ENCODE assay signal across 20 cellular contexts in the genomic region with DNA sequence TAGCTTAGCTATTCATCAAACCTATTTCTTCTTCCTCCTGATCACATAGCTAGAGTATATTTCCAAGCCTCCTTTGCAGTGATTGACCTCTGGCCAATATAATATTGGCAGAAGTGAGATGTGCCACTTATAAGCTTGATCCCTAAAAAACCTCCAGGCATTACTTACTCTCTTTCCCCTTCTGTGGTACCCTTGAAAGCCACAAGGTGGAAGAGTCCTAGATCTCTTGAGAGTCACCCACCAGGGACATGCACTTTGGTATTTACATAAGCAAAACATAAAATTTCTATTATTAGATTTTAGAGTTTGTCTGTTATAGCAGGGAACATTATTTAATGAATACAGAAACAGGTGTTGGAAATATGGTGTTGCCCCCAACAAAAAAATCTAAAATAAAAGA.
DNase-seq lines count a peak whose midpoint lies in the region; ATAC-seq and TF ChIP-seq lines count a peak whose summit lies in the region.
"Had no signal": no experiment of that assay in that cellular context is flagged by ENCODE, and none has a peak within 500 bp of the region (broad histone marks: within the 10 kb centered on the region; RNA-seq: fewer than 3 reads in every experiment).

No MANE protein-coding gene starts in this region.

- H3K4me3 ChIP-seq in HCT116 (replicated peaks in 1 of 2; ENCODE audit: low read depth in 1 of 2, low read length in 2 of 2), result no peak overlapping the region
- H3K4me3 ChIP-seq in MG63, result no peak overlapping the region
- H3K4me3 ChIP-seq: ascending aorta, left lung, psoas muscle, spleen, tibial nerve had no signal

- H3K9me2 ChIP-seq in HCT116 (ENCODE audit: insufficient read depth), result no peaks in the 10 kb centered on the region

- no peaks in the 10 kb centered on the region for H3K4me1 ChIP-seq in HCT116 (ENCODE audit: control insufficient read depth in 1 of 2, insufficient read depth in 2 of 2, low read length in 2 of 2)
- H3K4me1 ChIP-seq: ascending aorta, left lung, psoas muscle, spleen, tibial nerve had no signal

- no peaks in the 10 kb centered on the region for H3K27me3 ChIP-seq in HCT116 (ENCODE audit: insufficient read depth, low read length)
- H3K27me3 ChIP-seq in MG63, result no peaks in the 10 kb centered on the region
- H3K27me3 ChIP-seq: ascending aorta, left lung, spleen, tibial nerve had no signal

- H2AFZ ChIP-seq in HCT116 (ENCODE audit: low read depth, low read length, poor library complexity, severe bottlenecking), result no peak overlapping the region

- POLR2A ChIA-PET in HCT116 (lab: Charles Lee), result interaction anchor here (0.5 kb wide), 1 partner anchor 27 kb away, joined by 3 read pairs; no protein-coding TSS in a partner anchor

- H3K9me3 Mint-ChIP-seq in Calu3 (ENCODE audit: low read depth, unreplicated experiment) (no peaks in the 10 kb centered on the region), chondrocyte (ENCODE audit: low read depth) (no peaks in the 10 kb centered on the region), neural crest cell (no peaks in the 10 kb centered on the region)
- no peaks in the 10 kb centered on the region for H3K9me3 Mint-ChIP-seq in activated CD8-positive, alpha-beta memory T cell treated with anti-CD3 and anti-CD28 coated beads, Interleukin-2, amount 10 ng/mL, durations not matched to agents 7 days and 5 days (ENCODE audit: low read depth)
- H3K9me3 Mint-ChIP-seq: activated naive CD4-positive, alpha-beta T cell treated with anti-CD3 and anti-CD28 coated beads, Interleukin-2, amount 50 U/mL, for 24 hours; activated T-helper 1 cell treated with anti-CD3 and anti-CD28 coated beads, Interleukin-12 subunit alpha, Interleukin-12 subunit beta, Interleukin-2, Interleukin-4 antibody, amounts not matched to agents 30 ng/mL and 10 ng/mL and 1 ng/mL, durations not matched to agents 14 hours and 24 hours and 36 hours; stimulated activated naive CD8-positive, alpha-beta T cell treated with anti-CD3 and anti-CD28 coated beads, Interleukin-15, amount 100 ng/mL, for 72 hours had no signal

- H3K27ac Mint-ChIP-seq in Calu3 (ENCODE audit: unreplicated experiment) (no peak overlapping the region), chondrocyte (ENCODE audit: unreplicated experiment) (no peak overlapping the region), neural crest cell (ENCODE audit: unreplicated experiment) (no peak overlapping the region)
- H3K27ac Mint-ChIP-seq in activated CD8-positive, alpha-beta memory T cell treated with anti-CD3 and anti-CD28 coated beads, Interleukin-2, amount 10 ng/mL, durations not matched to agents 7 days and 5 days, result no peak overlapping the region
- H3K27ac Mint-ChIP-seq: activated CD4-positive, alpha-beta T cell treated with anti-CD3 and anti-CD28 coated beads for 36 hours; activated naive CD4-positive, alpha-beta T cell treated with anti-CD3 and anti-CD28 coated beads, Interleukin-2, amount 50 U/mL, for 24 hours; activated T-helper 1 cell treated with anti-CD3 and anti-CD28 coated beads, Interleukin-12 subunit alpha, Interleukin-12 subunit beta, Interleukin-2, Interleukin-4 antibody, amounts not matched to agents 30 ng/mL and 10 ng/mL and 1 ng/mL, durations not matched to agents 14 hours and 24 hours and 36 hours; stimulated activated naive CD8-positive, alpha-beta T cell treated with anti-CD3 and anti-CD28 coated beads, Interleukin-15, amount 100 ng/mL, for 72 hours had no signal

- H3K79me2 ChIP-seq in HCT116 (ENCODE audit: insufficient read depth, low read length), result no peaks in the 10 kb centered on the region

- H4K20me1 ChIP-seq in HCT116 (ENCODE audit: insufficient read depth), result no peaks in the 10 kb centered on the region

- peak; percentile 59; the same call in 1 of the 2 replicates for ATAC-seq in HCT116
- no peak for ATAC-seq in activated CD8-positive, alpha-beta memory T cell treated with anti-CD3 and anti-CD28 coated beads, Interleukin-2, amount 10 ng/mL, durations not matched to agents 7 days and 5 days
- ATAC-seq: activated CD4-positive, alpha-beta T cell treated with anti-CD3 and anti-CD28 coated beads for 36 hours; left lung; psoas muscle; stimulated activated naive CD8-positive, alpha-beta T cell treated with anti-CD3 and anti-CD28 coated beads, Interleukin-15, amount 100 ng/mL, for 72 hours had no signal

- DNase-seq in Calu3, result no peak
- no peak for DNase-seq in HCT116 (ENCODE audit: low read depth, low spot score)
- no peak for DNase-seq in chondrocyte (ENCODE audit: low spot score)
- DNase-seq in neural crest cell (ENCODE audit: low read depth, low spot score), result no peak
- DNase-seq in caudate nucleus (lab: John Stamatoyannopoulos, UW), result no peak
- DNase-seq in MG63, result no peak
- no peak for DNase-seq in activated CD8-positive, alpha-beta memory T cell treated with anti-CD3 and anti-CD28 coated beads, Interleukin-2, amount 10 ng/mL, durations not matched to agents 7 days and 5 days
- DNase-seq: activated CD4-positive, alpha-beta T cell treated with anti-CD3 and anti-CD28 coated beads for 36 hours; HCEC 1CT; left lung; NCI-H2107; NCI-H510A; psoas muscle; spleen; stimulated activated CD4-positive, alpha-beta T cell treated with anti-CD3 and anti-CD28 coated beads, Interleukin-4, amount 100 ng/mL, for 4 hours; stimulated activated naive CD8-positive, alpha-beta T cell treated with anti-CD3 and anti-CD28 coated beads, Interleukin-15, amount 100 ng/mL, for 72 hours had no signal

- H3K36me3 Mint-ChIP-seq in Calu3 (ENCODE audit: insufficient read depth, unreplicated experiment) (no peaks in the 10 kb centered on the region), chondrocyte (ENCODE audit: low read depth) (peaks cover 13% of the 10 kb centered on the region), neural crest cell (ENCODE audit: low read depth) (peaks cover 8% of the 10 kb centered on the region)
- H3K36me3 Mint-ChIP-seq in activated CD8-positive, alpha-beta memory T cell treated with anti-CD3 and anti-CD28 coated beads, Interleukin-2, amount 10 ng/mL, durations not matched to agents 7 days and 5 days, result peaks cover 5% of the 10 kb centered on the region

- RAD21 ChIA-PET in HCT116 (lab: Charles Lee; ENCODE audit: low non-redundant PET in 1 of 2, low total read pairs in 2 of 2, uncharacterized antibody in 2 of 2, unreplicated experiment in 2 of 2), result no interaction called here

- CTCF ChIA-PET in Calu3 (lab: Charles Lee), result no interaction called here
- CTCF ChIA-PET in HCT116 (lab: Charles Lee), result no interaction called here
- CTCF ChIA-PET in activated CD8-positive, alpha-beta memory T cell treated with anti-CD3 and anti-CD28 coated beads, Interleukin-2, amount 10 ng/mL, durations not matched to agents 7 days and 5 days (lab: Charles Lee), result interaction anchor here (1.2 kb wide), 1 partner anchor 26 kb away, joined by 3 read pairs; no protein-coding TSS in a partner anchor

- no peak for TF ChIP-seq RAD21 in HCT116 (IDR thresholded peaks at IDR 0.05; ENCODE audit: low read depth)

- H3K27ac ChIP-seq in HCT116 (ENCODE audit: low read depth, low read length) (no peak overlapping the region), caudate nucleus (ENCODE audit: low read depth, low read length) (no peak overlapping the region)
- H3K27ac ChIP-seq: ascending aorta, left lung, psoas muscle, spleen, tibial nerve had no signal

- H3K27me3 Mint-ChIP-seq in Calu3 (ENCODE audit: unreplicated experiment) (no peaks in the 10 kb centered on the region), chondrocyte (ENCODE audit: low read depth) (no peaks in the 10 kb centered on the region), neural crest cell (ENCODE audit: low read depth) (no peaks in the 10 kb centered on the region)
- no peaks in the 10 kb centered on the region for H3K27me3 Mint-ChIP-seq in activated CD8-positive, alpha-beta memory T cell treated with anti-CD3 and anti-CD28 coated beads, Interleukin-2, amount 10 ng/mL, durations not matched to agents 7 days and 5 days
- H3K27me3 Mint-ChIP-seq: activated CD4-positive, alpha-beta T cell treated with anti-CD3 and anti-CD28 coated beads for 36 hours; activated naive CD4-positive, alpha-beta T cell treated with anti-CD3 and anti-CD28 coated beads, Interleukin-2, amount 50 U/mL, for 24 hours; stimulated activated naive CD8-positive, alpha-beta T cell treated with anti-CD3 and anti-CD28 coated beads, Interleukin-15, amount 100 ng/mL, for 72 hours had no signal

- BruUV-seq in Calu3 (replicated peaks; lab: Mats Ljungman, UMichigan) (no TSS peak), HCT116 (replicated peaks; lab: Mats Ljungman, UMichigan) (no TSS peak)

- H3K4me1 Mint-ChIP-seq in Calu3 (ENCODE audit: low read depth, unreplicated experiment), result peaks cover 5% of the 10 kb centered on the region
- peaks cover 4% of the 10 kb centered on the region for H3K4me1 Mint-ChIP-seq in chondrocyte (ENCODE audit: low read depth)
- peaks cover 4% of the 10 kb centered on the region for H3K4me1 Mint-ChIP-seq in neural crest cell
- H3K4me1 Mint-ChIP-seq in activated CD8-positive, alpha-beta memory T cell treated with anti-CD3 and anti-CD28 coated beads, Interleukin-2, amount 10 ng/mL, durations not matched to agents 7 days and 5 days, result peaks cover 6% of the 10 kb centered on the region
- H3K4me1 Mint-ChIP-seq: activated CD4-positive, alpha-beta T cell treated with anti-CD3 and anti-CD28 coated beads for 36 hours; activated naive CD4-positive, alpha-beta T cell treated with anti-CD3 and anti-CD28 coated beads, Interleukin-2, amount 50 U/mL, for 24 hours; stimulated activated naive CD8-positive, alpha-beta T cell treated with anti-CD3 and anti-CD28 coated beads, Interleukin-15, amount 100 ng/mL, for 72 hours had no signal

- H3K4me3 Mint-ChIP-seq in Calu3 (ENCODE audit: low read depth, unreplicated experiment) (no peak overlapping the region), chondrocyte (ENCODE audit: unreplicated experiment) (no peak overlapping the region), neural crest cell (no peak overlapping the region)
- H3K4me3 Mint-ChIP-seq in activated CD8-positive, alpha-beta memory T cell treated with anti-CD3 and anti-CD28 coated beads, Interleukin-2, amount 10 ng/mL, durations not matched to agents 7 days and 5 days, result no peak overlapping the region
- H3K4me3 Mint-ChIP-seq: activated CD4-positive, alpha-beta T cell treated with anti-CD3 and anti-CD28 coated beads for 36 hours; activated naive CD4-positive, alpha-beta T cell treated with anti-CD3 and anti-CD28 coated beads, Interleukin-2, amount 50 U/mL, for 24 hours; activated T-helper 1 cell treated with anti-CD3 and anti-CD28 coated beads, Interleukin-12 subunit alpha, Interleukin-12 subunit beta, Interleukin-2, Interleukin-4 antibody, amounts not matched to agents 30 ng/mL and 10 ng/mL and 1 ng/mL, durations not matched to agents 14 hours and 24 hours and 36 hours; stimulated activated naive CD8-positive, alpha-beta T cell treated with anti-CD3 and anti-CD28 coated beads, Interleukin-15, amount 100 ng/mL, for 72 hours had no signal

- no peaks in the 10 kb centered on the region for H3K36me3 ChIP-seq in HCT116 (ENCODE audit: control insufficient read depth in 1 of 2, insufficient read depth in 2 of 2, low read length in 2 of 2)
- no peaks in the 10 kb centered on the region; the same call in 1 of the 2 replicates for H3K36me3 ChIP-seq in MG63
- H3K36me3 ChIP-seq: left lung had no signal

- no peaks in the 10 kb centered on the region for H3K9me3 ChIP-seq in HCT116 (ENCODE audit: control insufficient read depth in 1 of 2, insufficient read depth in 1 of 2, low read depth in 1 of 2, low read length in 2 of 2)
- no peaks in the 10 kb centered on the region for H3K9me3 ChIP-seq in MG63
- H3K9me3 ChIP-seq: ascending aorta, left lung, psoas muscle, spleen, tibial nerve had no signal

- no peak for TF ChIP-seq POLR2A in HCT116 (IDR thresholded peaks at IDR 0.05; ENCODE audit: borderline replicate concordance, extremely low read depth, insufficient read depth, insufficient read length)

- no peak overlapping the region for H3K9ac ChIP-seq in HCT116 (ENCODE audit: low read length)

- peak; percentile 11 for TF ChIP-seq CTCF in Calu3 (IDR thresholded peaks at IDR 0.05; ENCODE audit: unreplicated experiment)
- TF ChIP-seq CTCF in HCT116 (IDR thresholded peaks at IDR 0.05 in 2 of 3, conservative IDR thresholded peaks at IDR 0.05 in 1 of 3; ENCODE audit: borderline replicate concordance in 1 of 3, insufficient read depth in 1 of 3, low read depth in 2 of 3, low read length in 2 of 3), result peak in 2 of 3 experiments; percentile 5 to 35; a peak in 1 of 6 replicates
- peak; percentile 19 for TF ChIP-seq CTCF in chondrocyte (IDR thresholded peaks at IDR 0.05)
- TF ChIP-seq CTCF in neural crest cell (conservative IDR thresholded peaks at IDR 0.05), result peak; percentile 33

- no peak overlapping the region for H3K4me2 ChIP-seq in HCT116 (ENCODE audit: low read length)

- intact Hi-C loops in Calu3 (cut with micrococcal nuclease; ENCODE audit: unreplicated experiment) (no loop called here), HCT116 (cut with micrococcal nuclease) (no loop called here)
